In genomic region chr15:96312641-96313335, GRCh38 we compare ENCODE assay signal across 21 cellular contexts. TPM values are rescaled to one million over a fixed set of nuclear protein-coding genes. Genes with fewer than 3 reads are reported as not detected.
DNase-seq lines count a peak whose midpoint lies in the region; ATAC-seq and TF ChIP-seq lines count a peak whose summit lies in the region.
"Had no signal": no experiment of that assay in that cellular context is flagged by ENCODE, and none has a peak within 500 bp of the region (broad histone marks: within the 10 kb centered on the region; RNA-seq: fewer than 3 reads in every experiment).

No MANE protein-coding gene starts in this region.

- no peak overlapping the region for H2AK5ac ChIP-seq in mesenchymal stem cell (ENCODE audit: low read length, severe bottlenecking)

- H3K9me3 Mint-ChIP-seq in Calu3 (ENCODE audit: low read depth, unreplicated experiment): no peaks in the 10 kb centered on the region
- H3K9me3 Mint-ChIP-seq: neural crest cell had no signal

- TF ChIP-seq CTCF in Calu3 (IDR thresholded peaks at IDR 0.05; ENCODE audit: unreplicated experiment) (no peak), NB4 (IDR thresholded peaks at IDR 0.05; ENCODE audit: low read depth, low read length) (no peak), ovary (IDR thresholded peaks at IDR 0.05) (no peak)

- TF ChIP-seq POLR2A in NB4 (IDR thresholded peaks at IDR 0.05; ENCODE audit: extremely low read depth, insufficient read length) (no peak), ovary (IDR thresholded peaks at IDR 0.05) (no peak)

- intact Hi-C loops in Calu3 (cut with micrococcal nuclease; ENCODE audit: unreplicated experiment) (no loop called here), ovary (cut with DNase I) (no loop called here)

- no peak overlapping the region for H2AFZ ChIP-seq in mesenchymal stem cell (ENCODE audit: low read depth, low read length)

- 57% methylated on average over 3 of the region's 4 CpGs for WGBS in mesenchymal stem cell
- 70 to 81% (median 75%) methylated on average over 4 of the region's 4 CpGs for WGBS in ovary, 3 donors

- H3K9me3 ChIP-seq in mesenchymal stem cell (ENCODE audit: control insufficient read depth, low read length) (no peaks in the 10 kb centered on the region), ovary (no peaks in the 10 kb centered on the region)

- peaks cover 16% of the 10 kb centered on the region for H3K79me1 ChIP-seq in mesenchymal stem cell (replicated peaks; ENCODE audit: low read length, poor library complexity, severe bottlenecking)

- H3K36me3 ChIP-seq in mesenchymal stem cell (ENCODE audit: control insufficient read depth in 1 of 2, insufficient read depth in 2 of 2, low read depth in 1 of 2, low read length in 2 of 2) (no peaks in the 10 kb centered on the region), ovary (no peaks in the 10 kb centered on the region)

- no peak overlapping the region for H2BK5ac ChIP-seq in mesenchymal stem cell (ENCODE audit: low read depth, low read length, poor library complexity, severe bottlenecking)

- H3K9ac ChIP-seq in mesenchymal stem cell (ENCODE audit: low read length): peak overlapping the region; percentile 74

- peaks cover 50% of the 10 kb centered on the region for H3K4me1 Mint-ChIP-seq in Calu3 (ENCODE audit: low read depth, unreplicated experiment)
- H3K4me1 Mint-ChIP-seq: CD4-positive, CD25-positive, alpha-beta regulatory T cell had no signal

- H3K27me3 ChIP-seq in mesenchymal stem cell (ENCODE audit: control insufficient read depth in 1 of 2, insufficient read depth in 1 of 2, low read length in 2 of 2) (no peaks in the 10 kb centered on the region), ovary (no peaks in the 10 kb centered on the region)

- no peak overlapping the region for H3K18ac ChIP-seq in mesenchymal stem cell (ENCODE audit: low read depth in 1 of 2, low read length in 2 of 2)

- no peaks in the 10 kb centered on the region for H3K27me3 Mint-ChIP-seq in Calu3 (ENCODE audit: unreplicated experiment)

- H3K4me1 ChIP-seq in mesenchymal stem cell (ENCODE audit: control insufficient read depth, insufficient read depth, low read depth, low read length) (peaks cover 2% of the 10 kb centered on the region), ovary (ENCODE audit: insufficient read depth) (peaks cover 9% of the 10 kb centered on the region)

- H3K4me3 ChIP-seq in NB4 (ENCODE audit: low read depth, low read length) (no peak overlapping the region), mesenchymal stem cell (ENCODE audit: insufficient read depth in 1 of 2, low read depth in 1 of 2, low read length in 2 of 2) (peak overlapping the region in 1 of 2 experiments; percentile 38), ovary (no peak overlapping the region)
- H3K4me3 ChIP-seq: skin epidermis had no signal

- no peak overlapping the region for H2BK12ac ChIP-seq in mesenchymal stem cell (ENCODE audit: low read length in 2 of 2)

- H3K4ac ChIP-seq in mesenchymal stem cell (ENCODE audit: low read depth in 1 of 2, low read length in 2 of 2): no peak overlapping the region

- no peak for ATAC-seq in GM21360 (IDR thresholded peaks at IDR 0.05; ENCODE audit: unreplicated experiment)

- H4K8ac ChIP-seq in mesenchymal stem cell (ENCODE audit: low read length): no peak overlapping the region

- no peak for DNase-seq in Calu3
- peak; percentile 22 for DNase-seq in NB4 (ENCODE audit: low read depth)
- DNase-seq in epithelial cell of prostate (ENCODE audit: low read depth, low spot score): peak; percentile 78
- no peak for DNase-seq in mesenchymal stem cell
- DNase-seq in ovary: no peak
- DNase-seq in G401 (ENCODE audit: low spot score): no peak
- DNase-seq in DMS79 (lab: John Stamatoyannopoulos, UW): no peak
- DNase-seq: activated CD4-positive, alpha-beta T cell treated with anti-CD3 and anti-CD28 coated beads for 4 hours; activated naive CD4-positive, alpha-beta T cell treated with anti-CD3 and anti-CD28 coated beads, Interleukin-2, amount 50 U/mL, for 16 hours; aorta; CD4-positive, CD25-positive, alpha-beta regulatory T cell; DMS 273 treated with DMSO at 0.1 percent for 48 hours; effector CD8-positive, alpha-beta T cell; NCI-H1417 treated with DMSO at 0.1 percent for 48 hours; NCI-H524 treated with DMSO at 0.1 percent for 48 hours; stimulated activated CD4-positive, alpha-beta T cell treated with anti-CD3 and anti-CD28 coated beads, Interleukin-2, amount 100 ng/mL, for 24 hours; stimulated activated naive CD4-positive, alpha-beta T cell had no signal

- in situ Hi-C loops in G401 (cut with HindIII; ENCODE audit: low sequenced_read_pairs): no loop called here

- H4K91ac ChIP-seq in mesenchymal stem cell (ENCODE audit: low read length): no peak overlapping the region

- no peak overlapping the region for H3K4me3 Mint-ChIP-seq in Calu3 (ENCODE audit: low read depth, unreplicated experiment)
- H3K4me3 Mint-ChIP-seq: CD4-positive, CD25-positive, alpha-beta regulatory T cell; neural crest cell had no signal

- H3K27ac ChIP-seq in epithelial cell of prostate (no peak overlapping the region), mesenchymal stem cell (ENCODE audit: low read length, poor library complexity, severe bottlenecking) (no peak overlapping the region), ovary (no peak overlapping the region)
- H3K27ac ChIP-seq: skin epidermis had no signal

- H2BK15ac ChIP-seq in mesenchymal stem cell (ENCODE audit: low read depth, poor library complexity, severe bottlenecking): no peak overlapping the region

- TF ChIP-seq EP300 in ovary (IDR thresholded peaks at IDR 0.05): no peak

- no peak overlapping the region for H3K14ac ChIP-seq in mesenchymal stem cell (ENCODE audit: low read length in 2 of 2)

- H2BK120ac ChIP-seq in mesenchymal stem cell (ENCODE audit: low read depth, low read length): no peak overlapping the region

- H3K36me3 Mint-ChIP-seq in Calu3 (ENCODE audit: insufficient read depth, unreplicated experiment): peaks cover 13% of the 10 kb centered on the region
- H3K36me3 Mint-ChIP-seq: CD4-positive, CD25-positive, alpha-beta regulatory T cell had no signal

- no peak overlapping the region for H3K23ac ChIP-seq in mesenchymal stem cell (ENCODE audit: low read length in 2 of 2)

- H3K4me2 ChIP-seq in mesenchymal stem cell (ENCODE audit: low read length, poor library complexity, severe bottlenecking): no peak overlapping the region

- CTCF ChIA-PET in Calu3 (lab: Charles Lee): interaction anchor here (0.6 to 1.0 kb wide), 3 partner anchors 14 to 448 kb away, joined by 3 to 4 read pairs (median 3); no protein-coding TSS in a partner anchor

- no TSS peak for BruUV-seq in Calu3 (replicated peaks; lab: Mats Ljungman, UMichigan)

- H3K27ac Mint-ChIP-seq in Calu3 (ENCODE audit: unreplicated experiment): peak overlapping the region; percentile 13

RNA-seq across cellular contexts. Expression of gene NR2F2, which starts 17.7 kb away (rescaled TPM):
- total RNA-seq in Calu3 (2022) (158 and 167 TPM in 2 replicates), ovary (100 to 1,000 TPM in 6 of 7 donors, 10 to 100 TPM in 1; 68.6 to 424 (median 343) TPM)
- 117 TPM for polyA plus RNA-seq in mesenchymal stem cell (2013, experiment 1 of 2)
- 115 TPM for polyA plus RNA-seq in mesenchymal stem cell (2013, experiment 2 of 2)
- 100 to 1,000 TPM; 230 to 392 TPM for polyA plus RNA-seq in ovary
- 2.3 and 3.6 TPM in 2 replicates for total RNA-seq in G401 (2014; rRNA removed; shearing (Covaris generic))
- total RNA-seq: CD4-positive, CD25-positive, alpha-beta regulatory T cell; mononuclear cell had no signal
- polyA plus RNA-seq: CD4-positive, CD25-positive, alpha-beta regulatory T cell had no signal

Comparison
In these comparisons a context has a peak if more than half of its experiments do, and no peak if none do; other contexts are left out.
1. DNase-seq: peak in NB4 (single experiment) and epithelial cell of prostate (single experiment); none in Calu3 (single experiment), mesenchymal stem cell (single experiment), ovary (0 of 5), G401 (single experiment) and DMS79 (single experiment).
2. RNA of gene NR2F2, which starts 17.7 kb away (total RNA-seq): 68.6 to 424 TPM in ovary and 158 to 167 TPM in Calu3; 2.3 to 3.6 TPM in G401; every median in the first group is over 10 times any median in the second.